14 cellular contexts compared by ENCODE assay signal in the genomic region with DNA sequence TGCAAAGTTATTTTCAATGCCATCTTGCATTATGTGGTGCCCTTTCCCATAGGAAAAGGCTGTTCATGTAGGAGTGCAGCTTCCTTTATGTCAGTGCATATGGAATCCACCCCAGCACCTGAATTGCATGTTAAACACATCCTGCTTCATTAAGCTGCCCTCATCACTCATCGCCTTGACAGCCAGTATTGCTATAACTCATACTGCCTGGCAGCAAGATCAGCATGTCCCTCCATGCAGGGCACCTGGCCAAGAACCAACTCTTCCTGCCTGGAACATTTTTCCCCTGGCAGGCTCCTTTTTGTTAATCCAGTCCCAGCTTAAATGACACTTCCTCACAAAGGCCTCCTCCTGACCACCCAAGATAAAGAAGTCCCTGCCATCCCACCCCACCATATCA. TPM values are rescaled to one million over a fixed set of nuclear protein-coding genes. Genes with fewer than 3 reads are reported as not detected.
A peak's percentile ranks its signal among the peaks of the same experiment; 100 is the strongest.
DNase-seq lines count a peak whose midpoint lies in the region; TF ChIP-seq lines count a peak whose summit lies in the region.
"Had no signal": no experiment of that assay in that cellular context is flagged by ENCODE, and none has a peak within 500 bp of the region (broad histone marks: within the 10 kb centered on the region; RNA-seq: fewer than 3 reads in every experiment).

No MANE protein-coding gene starts in this region.

- H3K4me3 Mint-ChIP-seq in nephron, result no peak overlapping the region
- H3K4me3 Mint-ChIP-seq: activated CD4-positive, alpha-beta T cell treated with anti-CD3 and anti-CD28 coated beads, Interleukin-2, amount 10 ng/mL, durations not matched to agents 24 days and 14 days; CD14-positive monocyte; effector memory CD8-positive, alpha-beta T cell; T-helper 2 cell treated with Interferon-gamma antibody and Interleukin-4, amounts not matched to agents 5 μg/mL and 100 μg/mL, for 36 hours had no signal

- in situ Hi-C loops in mammary epithelial cell (cut with MboI; ENCODE audit: low sequenced_read_pairs in 2 of 2), result no loop called here

- no peak overlapping the region for H3K4me2 ChIP-seq in mammary epithelial cell (ENCODE audit: insufficient read depth, low read depth, low read length)
- H3K4me2 ChIP-seq in trophoblast cell (ENCODE audit: low read length), result no peak overlapping the region

- TF ChIP-seq CTCF in mammary epithelial cell (conservative IDR thresholded peaks at IDR 0.05 in 1 of 2, IDR thresholded peaks at IDR 0.05 in 1 of 2; ENCODE audit: extremely low read depth in 1 of 2, insufficient read depth in 1 of 2, low read depth in 1 of 2, low read length in 2 of 2) (no peak), nephron (IDR thresholded peaks at IDR 0.05; ENCODE audit: unreplicated experiment in 3 of 3) (no peak)

- H3K27me3 Mint-ChIP-seq in nephron (ENCODE audit: low read depth), result no peaks in the 10 kb centered on the region
- H3K27me3 Mint-ChIP-seq: activated CD4-positive, alpha-beta T cell treated with anti-CD3 and anti-CD28 coated beads, Interleukin-2, amount 10 ng/mL, durations not matched to agents 24 days and 14 days; effector memory CD8-positive, alpha-beta T cell had no signal

- dilution Hi-C loops in mammary epithelial cell (cut with HindIII; ENCODE audit: low sequenced_read_pairs), result no loop called here

- no peak overlapping the region for H3K18ac ChIP-seq in trophoblast cell (ENCODE audit: low read length)

- H2BK5ac ChIP-seq in trophoblast cell (ENCODE audit: low read depth, low read length, poor library complexity), result no peak overlapping the region

- no peak overlapping the region for H2AFZ ChIP-seq in mammary epithelial cell (ENCODE audit: low read depth, low read length)
- H2AFZ ChIP-seq in trophoblast cell (ENCODE audit: insufficient read depth, low read length, poor library complexity), result no peak overlapping the region

- H4K20me1 ChIP-seq in mammary epithelial cell (ENCODE audit: insufficient read depth, low read length), result no peaks in the 10 kb centered on the region

- BruUV-seq in mammary epithelial cell (replicated peaks; lab: Mats Ljungman, UMichigan), result no TSS peak

- peaks cover 6% of the 10 kb centered on the region for H3K4me1 Mint-ChIP-seq in nephron
- H3K4me1 Mint-ChIP-seq: CD14-positive monocyte had no signal

- H3K36me3 ChIP-seq in mammary epithelial cell (ENCODE audit: insufficient read depth, low read length) (no peaks in the 10 kb centered on the region), trophoblast cell (ENCODE audit: control insufficient read depth in 1 of 2, insufficient read depth in 2 of 2, low read length in 2 of 2) (no peaks in the 10 kb centered on the region)

- CTCF ChIA-PET in mammary epithelial cell (lab: Charles Lee; ENCODE audit: low non-redundant PET), result no interaction called here

- H4K8ac ChIP-seq in trophoblast cell (ENCODE audit: low read depth, low read length), result no peak overlapping the region

- H3K27me3 ChIP-seq in mammary epithelial cell (ENCODE audit: insufficient read depth, low read length), result no peaks in the 10 kb centered on the region
- no peaks in the 10 kb centered on the region for H3K27me3 ChIP-seq in trophoblast cell (ENCODE audit: insufficient read depth, low read length)

- intact Hi-C loops in mammary epithelial cell (cut with micrococcal nuclease), result loop anchor here (1.0 kb wide), 1 partner anchor 33 kb away; no protein-coding TSS in a partner anchor

- H3K27ac Mint-ChIP-seq in nephron, result peak overlapping the region in 2 of 3 experiments; percentile 50 to 74
- H3K27ac Mint-ChIP-seq: activated CD4-positive, alpha-beta T cell treated with anti-CD3 and anti-CD28 coated beads, Interleukin-2, amount 10 ng/mL, durations not matched to agents 24 days and 14 days; T-helper 2 cell treated with Interferon-gamma antibody and Interleukin-4, amounts not matched to agents 5 μg/mL and 100 μg/mL, for 36 hours had no signal

- no peaks in the 10 kb centered on the region for H3K9me3 Mint-ChIP-seq in nephron
- H3K9me3 Mint-ChIP-seq: activated CD4-positive, alpha-beta T cell treated with anti-CD3 and anti-CD28 coated beads, Interleukin-2, amount 10 ng/mL, durations not matched to agents 24 days and 14 days; effector memory CD8-positive, alpha-beta T cell; T-helper 2 cell treated with Interferon-gamma antibody and Interleukin-4, amounts not matched to agents 5 μg/mL and 100 μg/mL, for 36 hours had no signal

- no peak overlapping the region for H2BK120ac ChIP-seq in trophoblast cell (ENCODE audit: insufficient read depth, low read length, poor library complexity)

- peaks cover 10% of the 10 kb centered on the region for H3K4me1 ChIP-seq in mammary epithelial cell (ENCODE audit: insufficient read depth, low read length)
- no peaks in the 10 kb centered on the region for H3K4me1 ChIP-seq in trophoblast cell (ENCODE audit: control insufficient read depth in 1 of 2, insufficient read depth in 2 of 2, low read length in 2 of 2)

- no peak overlapping the region for H3K4me3 ChIP-seq in mammary epithelial cell (replicated peaks in 1 of 3; ENCODE audit: insufficient read depth in 1 of 3, low read depth in 2 of 3, low read length in 3 of 3)
- H3K4me3 ChIP-seq in trophoblast cell (ENCODE audit: low read depth, low read length), result no peak overlapping the region

- H3K79me1 ChIP-seq in trophoblast cell (ENCODE audit: low read length), result no peaks in the 10 kb centered on the region

- no peaks in the 10 kb centered on the region for H3K79me2 ChIP-seq in mammary epithelial cell (ENCODE audit: insufficient read depth, low read length)
- no peaks in the 10 kb centered on the region for H3K79me2 ChIP-seq in trophoblast cell (ENCODE audit: control insufficient read depth, insufficient read depth, low read length, poor library complexity)

- H3K14ac ChIP-seq in trophoblast cell (ENCODE audit: low read length), result no peak overlapping the region

- no peak overlapping the region for H3K4ac ChIP-seq in trophoblast cell (ENCODE audit: low read depth, low read length)

- H2AK5ac ChIP-seq in trophoblast cell (ENCODE audit: low read length), result no peak overlapping the region

- H2BK12ac ChIP-seq in trophoblast cell (ENCODE audit: low read length), result no peak overlapping the region

- DNase-seq in DMS153 treated with DMSO at 0.1 percent for 48 hours (lab: John Stamatoyannopoulos, UW; ENCODE audit: unreplicated experiment) (peak; percentile 5), NCI-H2081 (lab: John Stamatoyannopoulos, UW) (peak; percentile 44 to 73), mammary epithelial cell (peak; percentile 45), T-helper 9 cell (no peak), trophoblast cell (no peak), T-helper 1 cell (no peak)
- DNase-seq: activated CD4-positive, alpha-beta T cell treated with anti-CD3 and anti-CD28 coated beads, Interleukin-2, amount 10 ng/mL, durations not matched to agents 24 days and 14 days; aorta; effector memory CD8-positive, alpha-beta T cell; NCI-H345; stimulated activated CD4-positive, alpha-beta T cell treated with anti-CD3 and anti-CD28 coated beads, Interleukin-2, amount 100 ng/mL, for 48 hours had no signal

- no peak overlapping the region for H4K91ac ChIP-seq in trophoblast cell (ENCODE audit: low read depth, low read length)

- H3K27ac ChIP-seq in mammary epithelial cell (ENCODE audit: insufficient read depth, low read depth, low read length) (no peak overlapping the region), trophoblast cell (ENCODE audit: low read depth, low read length) (no peak overlapping the region)

- no peak overlapping the region for H3K23ac ChIP-seq in trophoblast cell (ENCODE audit: low read length)

- WGBS in mammary epithelial cell (ENCODE audit: low coverage, missing lambda C conversion rate), result 100% methylated on average over 1 of the region's 1 CpG
- no CpG with 5 or more reads among the region's 1 CpG for WGBS in trophoblast cell (ENCODE audit: extremely low coverage, insufficient coverage, insufficient read length)

- peaks cover 8% of the 10 kb centered on the region for H3K36me3 Mint-ChIP-seq in nephron (ENCODE audit: low read depth)

- H4K12ac ChIP-seq in trophoblast cell (ENCODE audit: low read depth, low read length), result no peak overlapping the region

- H3K9me3 ChIP-seq in mammary epithelial cell (replicated peaks; ENCODE audit: insufficient read depth, low read length), result no peaks in the 10 kb centered on the region
- H3K9me3 ChIP-seq in trophoblast cell (ENCODE audit: insufficient read depth, low read depth, low read length), result no peaks in the 10 kb centered on the region

- H3K9ac ChIP-seq in mammary epithelial cell (ENCODE audit: insufficient read depth, low read length), result no peak overlapping the region
- no peak overlapping the region for H3K9ac ChIP-seq in trophoblast cell (ENCODE audit: low read length)

RNA-seq across cellular contexts. Expression of a gene that starts 23.5 kb away (rescaled TPM):
- total RNA-seq in mammary epithelial cell, result 10 to 100 TPM in 1 of 2 donors, 1 to 10 TPM in 1; 7.0 to 15.6 TPM
- polyA plus RNA-seq in mammary epithelial cell, result 4.1 TPM
- 6.9 TPM for polyA minus RNA-seq in mammary epithelial cell
- 11.6 and 12.3 TPM in 2 replicates for polyA plus RNA-seq in trophoblast cell (2013)

RNA-seq across cellular contexts. Expression of a gene that starts 49.9 kb away (rescaled TPM):
- total RNA-seq in mammary epithelial cell, result 1 to 10 TPM; 2.0 to 2.2 TPM
- 1.4 TPM for polyA plus RNA-seq in mammary epithelial cell
- polyA minus RNA-seq in mammary epithelial cell, result not detected
- 1.6 TPM in 2 replicates for polyA plus RNA-seq in trophoblast cell (2013)
- total RNA-seq: aorta had no signal
- polyA plus RNA-seq: aorta, CD14-positive monocyte had no signal

Comparison
In these comparisons a context has a peak if more than half of its experiments do, and no peak if none do; other contexts are left out.
1. DNase-seq: peak in DMS153 treated with DMSO at 0.1 percent for 48 hours (single experiment), NCI-H2081 (2 of 2) and mammary epithelial cell (single experiment); none in T-helper 9 cell (single experiment), trophoblast cell (0 of 2) and T-helper 1 cell (0 of 5).